In genomic region chr5:38415772-38416171, GRCh38 we compare ENCODE assay signal across 6 cellular contexts.
DNase-seq lines count a peak whose midpoint lies in the region; FAIRE-seq and TF ChIP-seq lines count a peak whose summit lies in the region.
"Not testable (repeated sequence)": the region's sequence is repeated elsewhere in the genome, so short reads cannot be mapped to it uniquely, and the experiment has no call there.

No MANE protein-coding gene starts in this region.

- not testable (repeated sequence) for H3K36me3 ChIP-seq in A673 (ENCODE audit: insufficient read depth, low read length, poor library complexity, severe bottlenecking); HEK293 (ENCODE audit: control insufficient read depth in 2 of 2, insufficient read depth in 1 of 2, low read length in 2 of 2); H1 (ENCODE audit: control insufficient read depth in 2 of 4, insufficient read depth in 4 of 4, low read length in 3 of 4); smooth muscle cell (ENCODE audit: low read depth)

- H3K23ac ChIP-seq in H1 (ENCODE audit: insufficient read length): not testable (repeated sequence)

- H2BK5ac ChIP-seq in H1 (ENCODE audit: low read depth, low read length): not testable (repeated sequence)

- intact Hi-C loops in A673 (cut with micrococcal nuclease; ENCODE audit: unreplicated experiment): not testable (repeated sequence)

- BruUV-seq in A673 (replicated peaks; lab: Mats Ljungman, UMichigan): not testable (repeated sequence)

- not testable (repeated sequence) for H3K18ac ChIP-seq in H1 (ENCODE audit: extremely low read depth, low read length)

- peak; percentile 20 for DNase-seq in A673 (ENCODE audit: low spot score)
- DNase-seq in H1 (ENCODE audit: low read depth in 1 of 2, low spot score in 2 of 2); nephron progenitor cell; smooth muscle cell (lab: John Stamatoyannopoulos, UW; ENCODE audit: unreplicated experiment): not testable (repeated sequence)

- H3K4me2 ChIP-seq in H1 (ENCODE audit: insufficient read depth in 1 of 2, low read depth in 2 of 2, low read length in 2 of 2); smooth muscle cell: not testable (repeated sequence)

- H3K4me1 ChIP-seq in A673 (ENCODE audit: insufficient read depth, low read length, poor library complexity, severe bottlenecking) (peaks cover 10% of the 10 kb centered on the region), HEK293 (ENCODE audit: control insufficient read depth, insufficient read depth, low read length) (peaks cover 14% of the 10 kb centered on the region)
- H3K4me1 ChIP-seq in H1 (replicated peaks in 1 of 4; ENCODE audit: control insufficient read depth in 3 of 4, insufficient read depth in 4 of 4, low read length in 3 of 4); smooth muscle cell (ENCODE audit: low read depth): not testable (repeated sequence)

- H3K9me3 Mint-ChIP-seq in nephron progenitor cell: not testable (repeated sequence)

- H2BK120ac ChIP-seq in H1 (replicated peaks; ENCODE audit: low read depth, low read length): not testable (repeated sequence)

- POLR2A ChIA-PET in A673 (lab: Charles Lee; ENCODE audit: low non-redundant PET): interaction anchor here (0.6 kb wide), 1 partner anchor 26 kb away, joined by 3 read pairs; no protein-coding TSS in a partner anchor
- POLR2A ChIA-PET in HEK293 (lab: Yijun Ruan, JAX); H1 (lab: Charles Lee; ENCODE audit: partially characterized antibody): not testable (repeated sequence)

- not testable (repeated sequence) for H3K9me3 ChIP-seq in A673 (ENCODE audit: low read depth, low read length, poor library complexity, severe bottlenecking); HEK293 (ENCODE audit: control insufficient read depth, insufficient read depth, low read depth, low read length); H1 (ENCODE audit: insufficient read depth in 2 of 2, low read depth in 1 of 2, low read length in 1 of 2); smooth muscle cell (replicated peaks; ENCODE audit: low read depth)

- not testable (repeated sequence) for FAIRE-seq in H1 (lab: Jason Lieb, UNC)

- H4K91ac ChIP-seq in H1 (replicated peaks; ENCODE audit: insufficient read length, low read length): not testable (repeated sequence)

- H3K14ac ChIP-seq in H1 (ENCODE audit: insufficient read length): not testable (repeated sequence)

- H3K23me2 ChIP-seq in H1 (ENCODE audit: low read depth, low read length): not testable (repeated sequence)

- CTCF ChIA-PET in A673 (lab: Charles Lee): interaction anchor here (1.4 kb wide), 1 partner anchor 394 kb away, joined by 8 read pairs; no protein-coding TSS in a partner anchor
- CTCF ChIA-PET in HEK293 (lab: Yijun Ruan, JAX): interaction anchor here (0.6 to 9.0 kb wide), 8 partner anchors 9 to 812 kb away, joined by 3 to 163 read pairs (median 3); no protein-coding TSS in a partner anchor
- CTCF ChIA-PET in H1 (lab: Charles Lee; ENCODE audit: partially characterized antibody): interaction anchor here (0.7 to 8.7 kb wide), 5 partner anchors 18 to 506 kb away, joined by 3 to 73 read pairs (median 3); no protein-coding TSS in a partner anchor

- H2AK5ac ChIP-seq in H1 (ENCODE audit: low read depth, low read length): not testable (repeated sequence)

- not testable (repeated sequence) for H3K27me3 Mint-ChIP-seq in nephron progenitor cell (ENCODE audit: low read depth, poor library complexity)

- H3K4me1 Mint-ChIP-seq in nephron progenitor cell: peaks cover 22% of the 10 kb centered on the region

- H3K4me3 Mint-ChIP-seq in nephron progenitor cell: peak overlapping the region; percentile 47

- not testable (repeated sequence) for H2BK20ac ChIP-seq in H1 (ENCODE audit: low read length)

- not testable (repeated sequence) for H3K4ac ChIP-seq in H1 (replicated peaks; ENCODE audit: insufficient read length, low read depth, low read length)

- not testable (repeated sequence) for H4K8ac ChIP-seq in H1 (ENCODE audit: extremely low read depth, insufficient read depth, low read length)

- not testable (repeated sequence) for TF ChIP-seq EP300 in H1 (IDR thresholded peaks at IDR 0.05; ENCODE audit: borderline replicate concordance in 1 of 2, low read depth in 2 of 2, low read length in 2 of 2)

- H3F3A ChIP-seq in smooth muscle cell (ENCODE audit: low read depth): not testable (repeated sequence)

- WGBS in H1 (ENCODE audit: extremely low coverage in 1 of 2, insufficient coverage in 1 of 2, insufficient read length in 1 of 2, insufficient replicate concordance in 2 of 2, low coverage in 1 of 2, low lambda C conversion rate in 2 of 2, missing lambda C conversion rate in 1 of 2), 2 experiments: 88% methylated on average over 5 of the region's 5 CpGs; no CpG with 5 or more reads in 1 of the 2 experiments
- 73% methylated on average over 5 of the region's 5 CpGs for WGBS in smooth muscle cell (ENCODE audit: low lambda C conversion rate)

- not testable (repeated sequence) for H4K5ac ChIP-seq in H1 (ENCODE audit: insufficient read length, low read depth, low read length)

- not testable (repeated sequence) for H3K79me2 ChIP-seq in H1 (ENCODE audit: control insufficient read depth in 1 of 2, insufficient read depth in 2 of 2, low read length in 2 of 2); smooth muscle cell (ENCODE audit: low read depth)

- H3K79me1 ChIP-seq in H1 (ENCODE audit: low read depth, low read length): not testable (repeated sequence)

- not testable (repeated sequence) for TF ChIP-seq CTCF in A673 (conservative IDR thresholded peaks at IDR 0.05; ENCODE audit: low read depth, low read length); HEK293 (tag by site-specific recombination; IDR thresholded peaks at IDR 0.05); VCaP (conservative IDR thresholded peaks at IDR 0.05); H1 (IDR thresholded peaks at IDR 0.05; ENCODE audit: control extremely low read depth in 1 of 3, insufficient read depth in 1 of 3, low read depth in 1 of 3, low read length in 3 of 3); nephron progenitor cell (IDR thresholded peaks at IDR 0.05); smooth muscle cell (IDR thresholded peaks at IDR 0.05; ENCODE audit: borderline replicate concordance, insufficient read depth, poor library complexity, severe bottlenecking)

- H3K9ac ChIP-seq in H1 (replicated peaks in 1 of 4; ENCODE audit: extremely low read depth in 1 of 4, low read depth in 3 of 4, low read length in 3 of 4); smooth muscle cell (ENCODE audit: low read depth): not testable (repeated sequence)

- TF ChIP-seq RAD21 in H1 (IDR thresholded peaks at IDR 0.05 in 1 of 2, conservative IDR thresholded peaks at IDR 0.05 in 1 of 2; ENCODE audit: low read depth in 2 of 2, low read length in 2 of 2): not testable (repeated sequence)

- TF ChIP-seq POLR2A in H1 (IDR thresholded peaks at IDR 0.05; ENCODE audit: control extremely low read depth in 1 of 2, low read depth in 2 of 2, low read length in 2 of 2): not testable (repeated sequence)

- not testable (repeated sequence) for H4K20me1 ChIP-seq in H1 (replicated peaks in 1 of 2; ENCODE audit: control insufficient read depth in 1 of 2, insufficient read depth in 2 of 2, low read length in 2 of 2); smooth muscle cell (ENCODE audit: low read depth)

- H3K27ac ChIP-seq in A673 (ENCODE audit: low read depth, low read length, poor library complexity, severe bottlenecking); H1 (ENCODE audit: low read depth, low read length): not testable (repeated sequence)
- H3K27ac ChIP-seq in HEK293 (ENCODE audit: extremely low read depth, low read depth, low read length) (peak overlapping the region; percentile 21; the same call in 1 of the 2 replicates), VCaP (peak overlapping the region; percentile 47; the same call in 1 of the 2 replicates), smooth muscle cell (ENCODE audit: low read depth) (peak overlapping the region; percentile 33)

- not testable (repeated sequence) for H2BK15ac ChIP-seq in H1 (ENCODE audit: low read length)

- H3K36me3 Mint-ChIP-seq in nephron progenitor cell (ENCODE audit: low read depth): peaks cover 11% of the 10 kb centered on the region

- not testable (repeated sequence) for H2BK12ac ChIP-seq in H1 (ENCODE audit: low read depth, low read length)

- H3K27me3 ChIP-seq in A673 (replicated peaks; ENCODE audit: insufficient read depth, low read depth, low read length, poor library complexity); H1 (replicated peaks in 1 of 4; ENCODE audit: control insufficient read depth in 3 of 4, extremely low read depth in 1 of 4, insufficient read depth in 3 of 4, low read length in 3 of 4); smooth muscle cell (ENCODE audit: low read depth): not testable (repeated sequence)

- not testable (repeated sequence) for H3K4me3 ChIP-seq in A673 (ENCODE audit: low read depth, low read length, poor library complexity, severe bottlenecking); HEK293 (ENCODE audit: low read depth, low read length); H1 (ENCODE audit: extremely low read depth in 1 of 4, insufficient read depth in 2 of 4, low read depth in 3 of 4, low read length in 4 of 4); smooth muscle cell

- not testable (repeated sequence) for H3K27ac Mint-ChIP-seq in nephron progenitor cell

- H2AFZ ChIP-seq in H1 (ENCODE audit: low read length): peak overlapping the region; percentile 67; the same call in 1 of the 2 replicates
- H2AFZ ChIP-seq in smooth muscle cell (ENCODE audit: low read depth): not testable (repeated sequence)

- not testable (repeated sequence) for H3K56ac ChIP-seq in H1 (replicated peaks; ENCODE audit: insufficient read length, low read depth, low read length)

TF ChIP-seq in HEK293, 187 proteins besides CTCF, POLR2A, EP300 and RAD21 (continues in another document):
- 0 out of 2 replicates have a peak, but pooled peaks have one; percentile 17 for TF ChIP-seq GLIS2 (tag by site-specific recombination; IDR thresholded peaks at IDR 0.05)
- TF ChIP-seq GLIS1 (tag by site-specific recombination; IDR thresholded peaks at IDR 0.05): peak; percentile 66
- TF ChIP-seq ZFHX2 (tag by site-specific recombination; conservative IDR thresholded peaks at IDR 0.05): peak; percentile 78
